ENCODE assay signal across 1 cellular context in the genomic region with DNA sequence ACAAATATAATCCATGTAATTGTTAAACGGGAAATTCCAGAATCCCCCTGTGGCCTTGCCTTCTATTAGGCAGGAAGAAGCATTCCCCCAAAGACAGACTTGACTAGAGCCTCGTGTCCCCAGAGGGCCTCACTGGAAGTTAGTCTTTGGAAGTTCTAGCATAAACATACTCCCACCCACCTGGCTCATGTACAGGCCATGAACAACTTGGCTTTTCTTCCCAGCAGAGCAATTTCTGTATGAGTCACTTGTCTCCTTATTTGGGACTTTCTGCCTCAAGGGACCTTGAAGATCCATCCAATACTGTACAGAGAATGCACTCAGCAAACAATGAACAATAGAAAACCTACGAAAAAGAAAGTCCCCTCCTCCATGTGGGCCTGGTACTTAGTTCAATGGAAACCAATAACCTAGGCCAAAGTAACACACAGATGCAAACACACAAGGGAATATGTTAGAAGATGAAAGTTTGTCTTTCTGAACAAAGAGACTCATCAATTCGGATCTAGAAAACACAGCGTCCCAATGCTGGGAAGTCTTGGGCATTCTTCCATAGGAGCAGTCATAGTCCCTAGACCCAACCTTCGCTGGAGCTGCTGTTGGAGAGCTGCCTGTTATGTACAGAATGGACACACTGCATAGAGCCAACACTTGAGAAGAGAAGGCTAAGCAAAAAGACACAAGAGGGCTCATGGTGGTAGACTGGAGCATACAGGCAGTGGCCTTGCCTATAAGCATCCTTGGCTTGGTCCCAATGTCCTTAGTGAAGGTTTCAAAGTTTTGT.
TF ChIP-seq lines count a peak whose summit lies in the region.

No MANE protein-coding gene starts in this region.

TF ChIP-seq in IMR-90, 13 proteins besides CTCF, POLR2A, EP300 and RAD21 (continued from another document):
- TF ChIP-seq, protein P1, sequence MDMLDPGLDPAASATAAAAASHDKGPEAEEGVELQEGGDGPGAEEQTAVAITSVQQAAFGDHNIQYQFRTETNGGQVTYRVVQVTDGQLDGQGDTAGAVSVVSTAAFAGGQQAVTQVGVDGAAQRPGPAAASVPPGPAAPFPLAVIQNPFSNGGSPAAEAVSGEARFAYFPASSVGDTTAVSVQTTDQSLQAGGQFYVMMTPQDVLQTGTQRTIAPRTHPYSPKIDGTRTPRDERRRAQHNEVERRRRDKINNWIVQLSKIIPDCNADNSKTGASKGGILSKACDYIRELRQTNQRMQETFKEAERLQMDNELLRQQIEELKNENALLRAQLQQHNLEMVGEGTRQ (IDR thresholded peaks at IDR 0.05; ENCODE audit: low read depth, low read length) = no peak
- no peak for TF ChIP-seq CHD1 (IDR thresholded peaks at IDR 0.05; ENCODE audit: low read depth, low read length)
